8 cellular contexts compared by ENCODE assay signal in genomic region chr17:20095366-20096080, GRCh38.
DNase-seq lines count a peak whose midpoint lies in the region; ATAC-seq and TF ChIP-seq lines count a peak whose summit lies in the region.
"Had no signal": no experiment of that assay in that cellular context is flagged by ENCODE, and none has a peak within 500 bp of the region (broad histone marks: within the 10 kb centered on the region; RNA-seq: fewer than 3 reads in every experiment).

No MANE protein-coding gene starts in this region.

- intact Hi-C loops in Right ventricle myocardium superior (cut with DNase I) (no loop called here), psoas muscle (cut with DNase I) (no loop called here)
- intact Hi-C loops in activated T-helper 2 cell treated with anti-CD3 and anti-CD28 coated beads, Interferon-gamma antibody, Interleukin-2, Interleukin-4, amounts not matched to agents 10 μg/mL and 5 μg/mL and 100 μg/mL, durations not matched to agents 14 hours and 24 hours and 36 hours (cut with micrococcal nuclease) = no loop called here

- H3K4me3 ChIP-seq in psoas muscle (no peak overlapping the region), MG63 (no peak overlapping the region)

- H3K9me3 Mint-ChIP-seq in activated T-helper 2 cell treated with anti-CD3 and anti-CD28 coated beads, Interferon-gamma antibody, Interleukin-2, Interleukin-4, amounts not matched to agents 10 μg/mL and 5 μg/mL and 100 μg/mL, durations not matched to agents 14 hours and 24 hours and 36 hours = no peaks in the 10 kb centered on the region
- H3K9me3 Mint-ChIP-seq: naive B cell had no signal

- H3K9me3 ChIP-seq in psoas muscle (no peaks in the 10 kb centered on the region), MG63 (no peaks in the 10 kb centered on the region)

- H3K27me3 Mint-ChIP-seq in activated T-helper 2 cell treated with anti-CD3 and anti-CD28 coated beads, Interferon-gamma antibody, Interleukin-2, Interleukin-4, amounts not matched to agents 10 μg/mL and 5 μg/mL and 100 μg/mL, durations not matched to agents 14 hours and 24 hours and 36 hours (ENCODE audit: low read depth) = peaks cover 5% of the 10 kb centered on the region

- no peaks in the 10 kb centered on the region for H3K36me3 Mint-ChIP-seq in activated T-helper 2 cell treated with anti-CD3 and anti-CD28 coated beads, Interferon-gamma antibody, Interleukin-2, Interleukin-4, amounts not matched to agents 10 μg/mL and 5 μg/mL and 100 μg/mL, durations not matched to agents 14 hours and 24 hours and 36 hours (ENCODE audit: low read depth)

- DNase-seq in HT1080 (ENCODE audit: low read depth) = peak; percentile 34
- DNase-seq in UCSD-AML1 (lab: John Stamatoyannopoulos, UW; ENCODE audit: unreplicated experiment) = peak; percentile 37
- DNase-seq in Right ventricle myocardium superior = peak; percentile 85
- peak; percentile 60 to 78 for DNase-seq in psoas muscle
- DNase-seq in activated T-helper 2 cell treated with anti-CD3 and anti-CD28 coated beads, Interferon-gamma antibody, Interleukin-2, Interleukin-4, amounts not matched to agents 10 μg/mL and 5 μg/mL and 100 μg/mL, durations not matched to agents 14 hours and 24 hours and 36 hours (ENCODE audit: low spot score) = no peak
- DNase-seq in MG63 = no peak
- DNase-seq: naive B cell had no signal

- no peaks in the 10 kb centered on the region for H3K36me3 ChIP-seq in psoas muscle (ENCODE audit: insufficient read depth in 1 of 2, low read depth in 1 of 2)
- no peaks in the 10 kb centered on the region for H3K36me3 ChIP-seq in MG63

- no peak overlapping the region for H3K4me3 Mint-ChIP-seq in activated T-helper 2 cell treated with anti-CD3 and anti-CD28 coated beads, Interferon-gamma antibody, Interleukin-2, Interleukin-4, amounts not matched to agents 10 μg/mL and 5 μg/mL and 100 μg/mL, durations not matched to agents 14 hours and 24 hours and 36 hours (ENCODE audit: low read depth)
- H3K4me3 Mint-ChIP-seq: naive B cell had no signal

- no peak overlapping the region for H3K27ac Mint-ChIP-seq in activated T-helper 2 cell treated with anti-CD3 and anti-CD28 coated beads, Interferon-gamma antibody, Interleukin-2, Interleukin-4, amounts not matched to agents 10 μg/mL and 5 μg/mL and 100 μg/mL, durations not matched to agents 14 hours and 24 hours and 36 hours
- H3K27ac Mint-ChIP-seq: naive B cell had no signal

- ATAC-seq in Right ventricle myocardium superior (ENCODE audit: poor library complexity) (peak; percentile 63), psoas muscle (peak; percentile 34 to 47 (median 40)), HG03378 (IDR thresholded peaks at IDR 0.05; ENCODE audit: unreplicated experiment) (no peak)

- 27 to 34% (median 28%) methylated on average over 18 of the region's 18 CpGs for WGBS in psoas muscle, 3 donors

- peak overlapping the region; percentile 78 for H3K27ac ChIP-seq in psoas muscle

- peak; percentile 19 for TF ChIP-seq CTCF in psoas muscle (IDR thresholded peaks at IDR 0.05)

- no peaks in the 10 kb centered on the region for H3K4me1 Mint-ChIP-seq in activated T-helper 2 cell treated with anti-CD3 and anti-CD28 coated beads, Interferon-gamma antibody, Interleukin-2, Interleukin-4, amounts not matched to agents 10 μg/mL and 5 μg/mL and 100 μg/mL, durations not matched to agents 14 hours and 24 hours and 36 hours (ENCODE audit: low read depth)
- H3K4me1 Mint-ChIP-seq: naive B cell had no signal

- peaks cover 0 to 5% (median 3%) of the 10 kb centered on the region in 3 donors for H3K27me3 ChIP-seq in psoas muscle (ENCODE audit: insufficient read depth in 3 of 3, low read length in 2 of 3)
- no peaks in the 10 kb centered on the region for H3K27me3 ChIP-seq in MG63

- peaks cover 7% of the 10 kb centered on the region for H3K4me1 ChIP-seq in psoas muscle

Comparison
In these comparisons a context has a peak if more than half of its experiments do, and no peak if none do; other contexts are left out.
1. DNase-seq: peak in HT1080 (single experiment), UCSD-AML1 (single experiment), Right ventricle myocardium superior (single experiment) and psoas muscle (2 of 2); none in activated T-helper 2 cell treated with anti-CD3 and anti-CD28 coated beads, Interferon-gamma antibody, Interleukin-2, Interleukin-4, amounts not matched to agents 10 μg/mL and 5 μg/mL and 100 μg/mL, durations not matched to agents 14 hours and 24 hours and 36 hours (single experiment) and MG63 (single experiment).